Comparison of ENCODE assay signal across 30 cellular contexts in genomic region chr7:108137040-108137439, GRCh38. TPM values are rescaled to one million over a fixed set of nuclear protein-coding genes. Genes with fewer than 3 reads are reported as not detected.
"Had no signal": no experiment of that assay in that cellular context is flagged by ENCODE, and none has a peak within 500 bp of the region (broad histone marks: within the 10 kb centered on the region; RNA-seq: fewer than 3 reads in every experiment).

No MANE protein-coding gene starts in this region.

- DNase-seq: activated CD8-positive, alpha-beta memory T cell treated with anti-CD3 and anti-CD28 coated beads, Interleukin-2, amount 50 U/mL, for 4 hours; activated effector memory CD4-positive, alpha-beta T cell treated with Interleukin-2 at 50 U/mL for 16 hours; activated naive CD4-positive, alpha-beta T cell treated with anti-CD3 and anti-CD28 coated beads, Interleukin-2, amount 10 ng/mL, durations not matched to agents 7 days and 5 days; activated T-cell treated with anti-CD3 and anti-CD28 coated beads for 4 hours; activated T-cell treated with anti-CD3 and anti-CD28 coated beads, Interleukin-2, amount 50 U/mL, for 4 hours; amygdala; NCI-H1092 treated with DMSO at 0.1 percent for 48 hours; NCI-H1417; NCI-H146; NCI-H187; NCI-H2029 treated with DMSO at 0.1 percent for 48 hours; NCI-H2107; NCI-H2171; NCI-H510A; NCI-H526; NCI-H748 treated with DMSO at 0.1 percent for 48 hours; NK-92 treated with Interleukin-12 subunit alpha and Interleukin-12 subunit beta, amount 100 ng/mL, for 24 hours; PC-3; Peyer's patch; RPMI8226; SHP77 treated with DMSO at 0.1 percent for 48 hours; SK-N-SH had no signal

- H3K27me3 Mint-ChIP-seq: activated naive CD8-positive, alpha-beta T cell had no signal

- H3K36me3 ChIP-seq: ascending aorta, cardiac muscle cell, Peyer's patch, SJSA1 had no signal

- H3K4me3 Mint-ChIP-seq: activated naive CD4-positive, alpha-beta T cell treated with anti-CD3 and anti-CD28 coated beads, Interleukin-2, amount 10 ng/mL, durations not matched to agents 7 days and 5 days; activated T-cell treated with anti-CD3 and anti-CD28 coated beads, Interleukin-2, amount 50 U/mL, for 4 hours; activated T-helper 1 cell treated with anti-CD3 and anti-CD28 coated beads, Interleukin-12 subunit alpha, Interleukin-12 subunit beta, Interleukin-2, Interleukin-4 antibody, amounts not matched to agents 30 ng/mL and 10 ng/mL and 1 ng/mL, durations not matched to agents 14 hours and 24 hours and 36 hours; central memory CD8-positive, alpha-beta T cell; T-helper 1 cell treated with Interleukin-12 subunit alpha and Interleukin-12 subunit beta and Interleukin-4 antibody, amounts not matched to agents 30 μg/mL and 1 μg/mL, for 36 hours; T-helper 2 cell treated with Interferon-gamma antibody and Interleukin-4, amounts not matched to agents 5 μg/mL and 100 μg/mL, for 36 hours had no signal

- H3K9me3 Mint-ChIP-seq: activated T-cell treated with anti-CD3 and anti-CD28 coated beads, Interleukin-2, amount 50 U/mL, for 4 hours; central memory CD8-positive, alpha-beta T cell; T-helper 1 cell treated with Interleukin-12 subunit alpha and Interleukin-12 subunit beta and Interleukin-4 antibody, amounts not matched to agents 30 μg/mL and 1 μg/mL, for 36 hours; T-helper 2 cell treated with Interferon-gamma antibody and Interleukin-4, amounts not matched to agents 5 μg/mL and 100 μg/mL, for 36 hours had no signal

- H3K36me3 Mint-ChIP-seq: activated naive CD4-positive, alpha-beta T cell treated with anti-CD3 and anti-CD28 coated beads, Interleukin-2, amount 10 ng/mL, durations not matched to agents 7 days and 5 days; activated naive CD8-positive, alpha-beta T cell had no signal

- H3K27me3 ChIP-seq: ascending aorta, cardiac muscle cell, Peyer's patch, SJSA1 had no signal

- H3K27ac Mint-ChIP-seq: activated naive CD4-positive, alpha-beta T cell treated with anti-CD3 and anti-CD28 coated beads, Interleukin-2, amount 10 ng/mL, durations not matched to agents 7 days and 5 days; activated T-helper 1 cell treated with anti-CD3 and anti-CD28 coated beads, Interleukin-12 subunit alpha, Interleukin-12 subunit beta, Interleukin-2, Interleukin-4 antibody, amounts not matched to agents 30 ng/mL and 10 ng/mL and 1 ng/mL, durations not matched to agents 14 hours and 24 hours and 36 hours; T-helper 1 cell treated with Interleukin-12 subunit alpha and Interleukin-12 subunit beta and Interleukin-4 antibody, amounts not matched to agents 30 μg/mL and 1 μg/mL, for 36 hours; T-helper 2 cell treated with Interferon-gamma antibody and Interleukin-4, amounts not matched to agents 5 μg/mL and 100 μg/mL, for 36 hours had no signal

- H3K27ac ChIP-seq: ascending aorta, cardiac muscle cell, Peyer's patch, SJSA1 had no signal

- H3K9me3 ChIP-seq: ascending aorta, Peyer's patch, SJSA1, SK-N-SH had no signal

- H3K4me1 ChIP-seq: ascending aorta had no signal

- ATAC-seq: PC-3 had no signal

- H3K4me3 ChIP-seq: ascending aorta, cardiac muscle cell, Peyer's patch, SJSA1 had no signal

RNA-seq across cellular contexts. Expression of gene LAMB4, which starts 6.9 kb away (rescaled TPM):
- total RNA-seq: activated T-cell treated with anti-CD3 and anti-CD28 coated beads, Interleukin-2, amount 50 U/mL, for 4 hours; activated T-helper 1 cell treated with anti-CD3 and anti-CD28 coated beads, Interleukin-12 subunit alpha, Interleukin-12 subunit beta, Interleukin-2, Interleukin-4 antibody, amounts not matched to agents 30 ng/mL and 10 ng/mL and 1 ng/mL, durations not matched to agents 14 hours and 24 hours and 36 hours; ascending aorta; cardiac muscle cell had no signal
